ENCODE assay signal across 1 cellular context in genomic region chr17:82037113-82037888, GRCh38.
A peak's percentile ranks its signal among the peaks of the same experiment; 100 is the strongest.
TF ChIP-seq lines count a peak whose summit lies in the region.

TSS of gene DCXR (minus strand) at chr17:82037697. CDS start at chr17:82037682, 15 bp downstream.

TF ChIP-seq in HepG2, 621 proteins besides CTCF, POLR2A, EP300 and RAD21 (continued from another document and continues in another):
- TF ChIP-seq ZBTB34 (CRISPR knock-in tag; IDR thresholded peaks at IDR 0.05), result no peak
- TF ChIP-seq ZSCAN22 (CRISPR knock-in tag; IDR thresholded peaks at IDR 0.05), result no peak
- TF ChIP-seq RORA (CRISPR knock-in tag; IDR thresholded peaks at IDR 0.05), result no peak
- TF ChIP-seq ZNF441 (CRISPR knock-in tag; IDR thresholded peaks at IDR 0.05; ENCODE audit: borderline replicate concordance), result peak; percentile 72; the same call in 1 of the 2 replicates
- TF ChIP-seq PRDM4 (CRISPR knock-in tag; IDR thresholded peaks at IDR 0.05; ENCODE audit: borderline replicate concordance), result no peak
- TF ChIP-seq ZNF788 (CRISPR knock-in tag; IDR thresholded peaks at IDR 0.05; ENCODE audit: borderline replicate concordance), result peak; percentile 61; the same call in 1 of the 2 replicates
- TF ChIP-seq RNF219 (CRISPR knock-in tag; IDR thresholded peaks at IDR 0.05), result no peak
- TF ChIP-seq MTA1 (CRISPR knock-in tag; IDR thresholded peaks at IDR 0.05; ENCODE audit: borderline replicate concordance), result peak; percentile 78
- 0 out of 2 replicates have a peak, but pooled peaks have one; percentile 70 for TF ChIP-seq SNAPC4 (CRISPR knock-in tag; IDR thresholded peaks at IDR 0.05)
- TF ChIP-seq GLMP (CRISPR knock-in tag; IDR thresholded peaks at IDR 0.05; ENCODE audit: borderline replicate concordance), result no peak
- TF ChIP-seq ERF (CRISPR knock-in tag; IDR thresholded peaks at IDR 0.05), result peak; percentile 96
- TF ChIP-seq HDAC6 (IDR thresholded peaks at IDR 0.05; ENCODE audit: low read depth, low read length), result no peak
- peak; percentile 95 for TF ChIP-seq ZNF883 (CRISPR knock-in tag; IDR thresholded peaks at IDR 0.05; ENCODE audit: not compliant biosample characterization)
- TF ChIP-seq E2F2 (CRISPR knock-in tag; IDR thresholded peaks at IDR 0.05; ENCODE audit: borderline replicate concordance), result no peak; the same call in 1 of the 2 replicates
- peak; percentile 84; the same call in 1 of the 2 replicates for TF ChIP-seq ZMAT3 (CRISPR knock-in tag; conservative IDR thresholded peaks at IDR 0.05)
- no peak for TF ChIP-seq ATF5 (CRISPR knock-in tag; IDR thresholded peaks at IDR 0.05; ENCODE audit: low read depth)
- no peak for TF ChIP-seq HNF4A (CRISPR knock-in tag; IDR thresholded peaks at IDR 0.05)
- TF ChIP-seq NPAS2 (CRISPR knock-in tag; IDR thresholded peaks at IDR 0.05; ENCODE audit: borderline replicate concordance), result no peak
- TF ChIP-seq ATRX (CRISPR knock-in tag; IDR thresholded peaks at IDR 0.05; ENCODE audit: borderline replicate concordance), result no peak
- peak; percentile 93; the same call in 1 of the 2 replicates for TF ChIP-seq POGK (CRISPR knock-in tag; conservative IDR thresholded peaks at IDR 0.05)
- no peak for TF ChIP-seq CHCHD3 (CRISPR knock-in tag; IDR thresholded peaks at IDR 0.05)
- peak; percentile 57; the same call in 1 of the 2 replicates for TF ChIP-seq YEATS2 (CRISPR knock-in tag; IDR thresholded peaks at IDR 0.05; ENCODE audit: borderline replicate concordance)
- no peak for TF ChIP-seq PCBP2 (optimal IDR thresholded peaks at IDR 0.05; ENCODE audit: low read depth, low read length, poor library complexity, severe bottlenecking)
- TF ChIP-seq ZNF839 (CRISPR knock-in tag; IDR thresholded peaks at IDR 0.05; ENCODE audit: borderline replicate concordance), result no peak
- no peak for TF ChIP-seq ZNF720 (CRISPR knock-in tag; IDR thresholded peaks at IDR 0.05)
- TF ChIP-seq AFF4 (CRISPR knock-in tag; IDR thresholded peaks at IDR 0.05), result peak; percentile 70; the same call in 1 of the 2 replicates
- peak; percentile 85; the same call in 1 of the 2 replicates for TF ChIP-seq SNAPC2 (CRISPR knock-in tag; IDR thresholded peaks at IDR 0.05)
- peak; percentile 15; the same call in 1 of the 2 replicates for TF ChIP-seq SRF (IDR thresholded peaks at IDR 0.05; ENCODE audit: low read depth, low read length)
